ENCODE assay signal across 1 cellular context in genomic region chr2:37443082-37443481, GRCh38.
TF ChIP-seq lines count a peak whose summit lies in the region.

No MANE protein-coding gene starts in this region.

TF ChIP-seq in WTC11, 78 proteins besides CTCF, POLR2A, EP300 and RAD21 (continued from another document):
- TF ChIP-seq HMGA2 (CRISPR knock-in tag; IDR thresholded peaks at IDR 0.05), result no peak
- TF ChIP-seq CREM (CRISPR knock-in tag; IDR thresholded peaks at IDR 0.05), result no peak
